In the genomic region with DNA sequence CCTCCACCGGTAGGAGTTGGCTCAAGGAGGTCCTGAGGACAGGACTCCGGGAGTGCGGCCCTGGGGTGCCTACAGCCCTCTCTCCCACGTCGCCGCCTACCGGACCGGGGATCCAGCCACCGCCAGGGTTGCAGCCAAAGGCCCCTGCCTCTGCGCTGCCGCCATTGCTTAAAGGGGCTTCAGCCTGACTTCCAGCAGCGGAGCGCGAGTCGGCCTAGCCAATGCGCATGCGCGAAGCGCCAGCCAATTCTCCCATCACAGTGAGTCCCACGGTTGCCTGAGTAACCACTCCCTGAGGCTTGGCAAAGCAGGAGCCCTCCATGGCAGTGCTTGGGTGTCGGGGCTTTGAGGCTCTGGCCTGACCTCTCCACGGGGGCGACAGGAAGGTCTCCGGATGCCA, we compare ENCODE assay signal across 28 cellular contexts.
"Had no signal": no experiment of that assay in that cellular context is flagged by ENCODE, and none has a peak within 500 bp of the region (broad histone marks: within the 10 kb centered on the region; RNA-seq: fewer than 3 reads in every experiment).

No MANE protein-coding gene starts in this region.

- H3K9me3 ChIP-seq: thyroid gland, vagina had no signal

- H3K4me3 ChIP-seq: stomach, suprapubic skin, thoracic aorta, thyroid gland, tibial artery, tibial nerve, transverse colon, upper lobe of left lung, upper lobe of right lung, uterus, vagina had no signal

- H3K27ac Mint-ChIP-seq: stimulated activated effector memory CD8-positive, alpha-beta T cell treated with anti-CD3 and anti-CD28 coated beads, Interleukin-12 subunit alpha, Interleukin-12 subunit beta, amount 100 ng/mL, for 72 hours; stimulated activated memory B cell treated with anti-CD40 and anti-IgM and Interleukin-4, amounts not matched to agents 10 μg/mL and 1 μg/mL and 100 μg/mL, for 72 hours; stimulated activated naive B cell treated with anti-CD40 and anti-IgM and Interleukin-4, amounts not matched to agents 10 μg/mL and 1 μg/mL and 100 μg/mL, for 72 hours; stimulated activated naive CD8-positive, alpha-beta T cell treated with anti-CD3 and anti-CD28 coated beads, Interleukin-15, amount 100 ng/mL, for 72 hours; stimulated activated naive CD8-positive, alpha-beta T cell treated with anti-CD3 and anti-CD28 coated beads, Interleukin-15, Interleukin-2, amounts not matched to agents 100 ng/mL and 50 ng/mL, for 24 hours; type B pancreatic cell had no signal

- DNase-seq: stimulated activated CD4-positive, alpha-beta T cell treated with anti-CD3 and anti-CD28 coated beads, Interleukin-2, amount 100 ng/mL, for 48 hours; stimulated activated CD4-positive, alpha-beta T cell treated with anti-CD3 and anti-CD28 coated beads, Interleukin-4, amount 100 ng/mL, for 1 hour; stimulated activated CD4-positive, alpha-beta T cell treated with anti-CD3 and anti-CD28 coated beads, Interleukin-4, amount 100 ng/mL, for 24 hours; stimulated activated CD4-positive, alpha-beta T cell treated with anti-CD3 and anti-CD28 coated beads, Interleukin-4, amount 100 ng/mL, for 4 hours; stimulated activated CD8-positive, alpha-beta memory T cell treated with anti-CD3 and anti-CD28 coated beads, Interleukin-4, amount 100 ng/mL, for 48 hours; stimulated activated naive B cell treated with anti-CD40 and anti-IgM and Interleukin-4, amounts not matched to agents 10 μg/mL and 1 μg/mL and 100 μg/mL, for 72 hours; stimulated activated naive CD4-positive, alpha-beta T cell; stimulated activated naive CD4-positive, alpha-beta T cell treated with Interleukin-2 at 50 U/mL for 16 hours; stimulated activated naive CD8-positive, alpha-beta T cell treated with anti-CD3 and anti-CD28 coated beads, Interleukin-15, amount 100 ng/mL, for 72 hours; stimulated activated naive CD8-positive, alpha-beta T cell treated with anti-CD3 and anti-CD28 coated beads, Interleukin-15, Interleukin-2, amounts not matched to agents 100 U/mL and 50 U/mL, for 24 hours; stomach; substantia nigra; thyroid gland; tibial artery; transverse colon; trophoblast cell; upper lobe of right lung; uterus had no signal

- H3K27me3 ChIP-seq: stomach, suprapubic skin, thyroid gland, tibial artery, tibial nerve, transverse colon, upper lobe of left lung, upper lobe of right lung, uterus, vagina had no signal

- H3K36me3 Mint-ChIP-seq: stimulated activated effector memory CD8-positive, alpha-beta T cell treated with anti-CD3 and anti-CD28 coated beads, Interleukin-12 subunit alpha, Interleukin-12 subunit beta, amount 100 ng/mL, for 72 hours had no signal

- ATAC-seq: stimulated activated effector memory CD8-positive, alpha-beta T cell treated with anti-CD3 and anti-CD28 coated beads, Interleukin-12 subunit alpha, Interleukin-12 subunit beta, amount 100 ng/mL, for 72 hours; stimulated activated memory B cell treated with anti-CD40 and anti-IgM and Interleukin-4, amounts not matched to agents 10 μg/mL and 1 μg/mL and 100 μg/mL, for 72 hours; stimulated activated naive B cell treated with anti-CD40 and anti-IgM and Interleukin-4, amounts not matched to agents 10 μg/mL and 1 μg/mL and 100 μg/mL, for 72 hours; stimulated activated naive CD8-positive, alpha-beta T cell treated with anti-CD3 and anti-CD28 coated beads, Interleukin-15, amount 100 ng/mL, for 72 hours; stimulated activated naive CD8-positive, alpha-beta T cell treated with anti-CD3 and anti-CD28 coated beads, Interleukin-15, Interleukin-2, amounts not matched to agents 100 U/mL and 50 U/mL, for 24 hours; upper lobe of right lung had no signal

- H3K4me1 ChIP-seq: stomach, suprapubic skin, thyroid gland, tibial artery, tibial nerve, transverse colon, upper lobe of left lung, upper lobe of right lung, uterus, vagina had no signal

- FAIRE-seq: urothelium cell line had no signal

- H3K27ac ChIP-seq: stomach, suprapubic skin, thoracic aorta, thyroid gland, tibial artery, tibial nerve, transverse colon, upper lobe of left lung, upper lobe of right lung, uterus, vagina had no signal

- H3K4me1 Mint-ChIP-seq: stimulated activated effector memory CD8-positive, alpha-beta T cell treated with anti-CD3 and anti-CD28 coated beads, Interleukin-12 subunit alpha, Interleukin-12 subunit beta, amount 100 ng/mL, for 72 hours; stimulated activated memory B cell treated with anti-CD40 and anti-IgM and Interleukin-4, amounts not matched to agents 10 μg/mL and 1 μg/mL and 100 μg/mL, for 72 hours; stimulated activated naive CD8-positive, alpha-beta T cell treated with anti-CD3 and anti-CD28 coated beads, Interleukin-15, amount 100 ng/mL, for 72 hours had no signal

- H3K27me3 Mint-ChIP-seq: stimulated activated memory B cell treated with anti-CD40 and anti-IgM and Interleukin-4, amounts not matched to agents 10 μg/mL and 1 μg/mL and 100 μg/mL, for 72 hours; stimulated activated naive CD8-positive, alpha-beta T cell treated with anti-CD3 and anti-CD28 coated beads, Interleukin-15, amount 100 ng/mL, for 72 hours; stimulated activated naive CD8-positive, alpha-beta T cell treated with anti-CD3 and anti-CD28 coated beads, Interleukin-15, Interleukin-2, amounts not matched to agents 100 ng/mL and 50 ng/mL, for 24 hours; type B pancreatic cell had no signal

- H3K4me3 Mint-ChIP-seq: stimulated activated effector memory CD8-positive, alpha-beta T cell treated with anti-CD3 and anti-CD28 coated beads, Interleukin-12 subunit alpha, Interleukin-12 subunit beta, amount 100 ng/mL, for 72 hours; stimulated activated memory B cell treated with anti-CD40 and anti-IgM and Interleukin-4, amounts not matched to agents 10 μg/mL and 1 μg/mL and 100 μg/mL, for 72 hours; stimulated activated naive B cell treated with anti-CD40 and anti-IgM and Interleukin-4, amounts not matched to agents 10 μg/mL and 1 μg/mL and 100 μg/mL, for 72 hours; stimulated activated naive CD8-positive, alpha-beta T cell treated with anti-CD3 and anti-CD28 coated beads, Interleukin-15, amount 100 ng/mL, for 72 hours; stimulated activated naive CD8-positive, alpha-beta T cell treated with anti-CD3 and anti-CD28 coated beads, Interleukin-15, Interleukin-2, amounts not matched to agents 100 ng/mL and 50 ng/mL, for 24 hours; type B pancreatic cell had no signal

- H3K36me3 ChIP-seq: suprapubic skin, thoracic aorta, thyroid gland, tibial nerve, transverse colon, upper lobe of left lung, upper lobe of right lung, uterus, vagina had no signal
